Comparison of ENCODE assay signal across 2 cellular contexts in the genomic region with DNA sequence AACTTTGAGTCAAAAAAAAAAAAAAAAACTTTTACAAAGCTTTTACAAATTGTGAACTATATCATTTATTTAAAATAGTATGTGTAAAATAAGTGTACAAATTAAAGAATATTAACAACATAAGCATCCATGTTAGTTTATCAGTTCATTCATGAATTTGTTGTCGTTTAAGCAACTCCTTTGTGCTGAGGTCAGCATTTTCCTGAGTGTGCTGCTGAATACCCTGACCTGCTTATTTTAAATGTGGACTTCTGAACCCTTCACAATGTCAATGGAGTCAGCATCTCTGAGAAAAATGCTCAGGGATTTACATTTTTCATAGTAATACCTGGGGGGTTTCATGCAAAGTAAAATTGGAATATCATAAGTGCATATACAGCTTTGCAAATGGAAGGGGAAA.
TF ChIP-seq lines count a peak whose summit lies in the region.

No MANE protein-coding gene starts in this region.

TF ChIP-seq in K562, 482 proteins besides CTCF, POLR2A, EP300 and RAD21 (continued from another document and continues in another):
- TF ChIP-seq TAF9B (IDR thresholded peaks at IDR 0.05; ENCODE audit: partially characterized antibody) (no peak), MTF1 (CRISPR knock-in tag; IDR thresholded peaks at IDR 0.05; ENCODE audit: borderline replicate concordance) (no peak), SRSF3 (IDR thresholded peaks at IDR 0.05; ENCODE audit: insufficient read depth, low read length) (no peak), NFIX (CRISPR knock-in tag; IDR thresholded peaks at IDR 0.05; ENCODE audit: low read depth) (no peak), PCBP1 (IDR thresholded peaks at IDR 0.05; ENCODE audit: low read depth, low read length, poor library complexity, severe bottlenecking) (no peak), ILF3 (IDR thresholded peaks at IDR 0.05; ENCODE audit: borderline replicate concordance) (no peak), ZFP1 (CRISPR knock-in tag; IDR thresholded peaks at IDR 0.05) (no peak), GATAD2A (IDR thresholded peaks at IDR 0.05) (no peak), ZNF316 (IDR thresholded peaks at IDR 0.05) (peak; percentile 95), HDAC3 (IDR thresholded peaks at IDR 0.05; ENCODE audit: borderline replicate concordance, partially characterized antibody) (no peak)
- TF ChIP-seq, protein P1, sequence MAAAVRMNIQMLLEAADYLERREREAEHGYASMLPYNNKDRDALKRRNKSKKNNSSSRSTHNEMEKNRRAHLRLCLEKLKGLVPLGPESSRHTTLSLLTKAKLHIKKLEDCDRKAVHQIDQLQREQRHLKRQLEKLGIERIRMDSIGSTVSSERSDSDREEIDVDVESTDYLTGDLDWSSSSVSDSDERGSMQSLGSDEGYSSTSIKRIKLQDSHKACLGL (CRISPR knock-in tag; IDR thresholded peaks at IDR 0.05; ENCODE audit: borderline replicate concordance, poor library complexity, severe bottlenecking) = no peak
- TF ChIP-seq, protein P2, sequence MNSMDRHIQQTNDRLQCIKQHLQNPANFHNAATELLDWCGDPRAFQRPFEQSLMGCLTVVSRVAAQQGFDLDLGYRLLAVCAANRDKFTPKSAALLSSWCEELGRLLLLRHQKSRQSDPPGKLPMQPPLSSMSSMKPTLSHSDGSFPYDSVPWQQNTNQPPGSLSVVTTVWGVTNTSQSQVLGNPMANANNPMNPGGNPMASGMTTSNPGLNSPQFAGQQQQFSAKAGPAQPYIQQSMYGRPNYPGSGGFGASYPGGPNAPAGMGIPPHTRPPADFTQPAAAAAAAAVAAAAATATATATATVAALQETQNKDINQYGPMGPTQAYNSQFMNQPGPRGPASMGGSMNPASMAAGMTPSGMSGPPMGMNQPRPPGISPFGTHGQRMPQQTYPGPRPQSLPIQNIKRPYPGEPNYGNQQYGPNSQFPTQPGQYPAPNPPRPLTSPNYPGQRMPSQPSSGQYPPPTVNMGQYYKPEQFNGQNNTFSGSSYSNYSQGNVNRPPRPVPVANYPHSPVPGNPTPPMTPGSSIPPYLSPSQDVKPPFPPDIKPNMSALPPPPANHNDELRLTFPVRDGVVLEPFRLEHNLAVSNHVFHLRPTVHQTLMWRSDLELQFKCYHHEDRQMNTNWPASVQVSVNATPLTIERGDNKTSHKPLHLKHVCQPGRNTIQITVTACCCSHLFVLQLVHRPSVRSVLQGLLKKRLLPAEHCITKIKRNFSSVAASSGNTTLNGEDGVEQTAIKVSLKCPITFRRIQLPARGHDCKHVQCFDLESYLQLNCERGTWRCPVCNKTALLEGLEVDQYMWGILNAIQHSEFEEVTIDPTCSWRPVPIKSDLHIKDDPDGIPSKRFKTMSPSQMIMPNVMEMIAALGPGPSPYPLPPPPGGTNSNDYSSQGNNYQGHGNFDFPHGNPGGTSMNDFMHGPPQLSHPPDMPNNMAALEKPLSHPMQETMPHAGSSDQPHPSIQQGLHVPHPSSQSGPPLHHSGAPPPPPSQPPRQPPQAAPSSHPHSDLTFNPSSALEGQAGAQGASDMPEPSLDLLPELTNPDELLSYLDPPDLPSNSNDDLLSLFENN (IDR thresholded peaks at IDR 0.05; ENCODE audit: low read depth in 2 of 2, low read length in 2 of 2) = no peak
- TF ChIP-seq, protein P3, sequence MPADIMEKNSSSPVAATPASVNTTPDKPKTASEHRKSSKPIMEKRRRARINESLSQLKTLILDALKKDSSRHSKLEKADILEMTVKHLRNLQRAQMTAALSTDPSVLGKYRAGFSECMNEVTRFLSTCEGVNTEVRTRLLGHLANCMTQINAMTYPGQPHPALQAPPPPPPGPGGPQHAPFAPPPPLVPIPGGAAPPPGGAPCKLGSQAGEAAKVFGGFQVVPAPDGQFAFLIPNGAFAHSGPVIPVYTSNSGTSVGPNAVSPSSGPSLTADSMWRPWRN (IDR thresholded peaks at IDR 0.05; ENCODE audit: low read depth) = no peak

TF ChIP-seq in HepG2, 621 proteins besides CTCF, POLR2A, EP300 and RAD21 (continued from another document):
- TF ChIP-seq, protein P4, sequence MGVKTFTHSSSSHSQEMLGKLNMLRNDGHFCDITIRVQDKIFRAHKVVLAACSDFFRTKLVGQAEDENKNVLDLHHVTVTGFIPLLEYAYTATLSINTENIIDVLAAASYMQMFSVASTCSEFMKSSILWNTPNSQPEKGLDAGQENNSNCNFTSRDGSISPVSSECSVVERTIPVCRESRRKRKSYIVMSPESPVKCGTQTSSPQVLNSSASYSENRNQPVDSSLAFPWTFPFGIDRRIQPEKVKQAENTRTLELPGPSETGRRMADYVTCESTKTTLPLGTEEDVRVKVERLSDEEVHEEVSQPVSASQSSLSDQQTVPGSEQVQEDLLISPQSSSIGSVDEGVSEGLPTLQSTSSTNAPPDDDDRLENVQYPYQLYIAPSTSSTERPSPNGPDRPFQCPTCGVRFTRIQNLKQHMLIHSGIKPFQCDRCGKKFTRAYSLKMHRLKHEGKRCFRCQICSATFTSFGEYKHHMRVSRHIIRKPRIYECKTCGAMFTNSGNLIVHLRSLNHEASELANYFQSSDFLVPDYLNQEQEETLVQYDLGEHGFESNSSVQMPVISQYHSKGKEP (CRISPR knock-in tag; IDR thresholded peaks at IDR 0.05) = no peak
- TF ChIP-seq NFKBIZ (CRISPR knock-in tag; IDR thresholded peaks at IDR 0.05) = no peak
- TF ChIP-seq, protein P5, sequence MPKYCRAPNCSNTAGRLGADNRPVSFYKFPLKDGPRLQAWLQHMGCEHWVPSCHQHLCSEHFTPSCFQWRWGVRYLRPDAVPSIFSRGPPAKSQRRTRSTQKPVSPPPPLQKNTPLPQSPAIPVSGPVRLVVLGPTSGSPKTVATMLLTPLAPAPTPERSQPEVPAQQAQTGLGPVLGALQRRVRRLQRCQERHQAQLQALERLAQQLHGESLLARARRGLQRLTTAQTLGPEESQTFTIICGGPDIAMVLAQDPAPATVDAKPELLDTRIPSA (CRISPR knock-in tag; IDR thresholded peaks at IDR 0.05; ENCODE audit: borderline replicate concordance) = no peak
- TF ChIP-seq NFE2L1 (CRISPR knock-in tag; IDR thresholded peaks at IDR 0.05; ENCODE audit: borderline replicate concordance) = no peak
- TF ChIP-seq FOXA1 (IDR thresholded peaks at IDR 0.05) = no peak
- no peak for TF ChIP-seq FOXA1 (CRISPR knock-in tag; IDR thresholded peaks at IDR 0.05)
- TF ChIP-seq, protein P6, sequence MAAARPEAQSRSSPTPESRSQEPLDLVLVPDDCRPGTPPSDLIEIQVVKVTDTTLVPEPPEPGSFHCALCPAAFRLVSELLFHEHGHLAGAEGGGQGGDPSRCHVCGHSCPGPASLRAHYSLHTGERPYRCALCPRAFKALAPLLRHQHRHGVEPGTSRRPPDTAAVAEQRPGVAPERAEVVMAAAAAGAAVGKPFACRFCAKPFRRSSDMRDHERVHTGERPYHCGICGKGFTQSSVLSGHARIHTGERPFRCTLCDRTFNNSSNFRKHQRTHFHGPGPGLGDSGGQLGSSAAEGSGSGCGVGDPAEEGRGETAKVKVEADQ (CRISPR knock-in tag; IDR thresholded peaks at IDR 0.05; ENCODE audit: borderline replicate concordance) = no peak
- TF ChIP-seq FOXO1 (CRISPR knock-in tag; IDR thresholded peaks at IDR 0.05) = no peak
- peak; percentile 72; the same call in 1 of the 2 replicates for TF ChIP-seq MAFG (CRISPR knock-in tag; IDR thresholded peaks at IDR 0.05)
- TF ChIP-seq POLR2G (IDR thresholded peaks at IDR 0.05; ENCODE audit: low read depth, low read length) = no peak
- TF ChIP-seq, protein P7, sequence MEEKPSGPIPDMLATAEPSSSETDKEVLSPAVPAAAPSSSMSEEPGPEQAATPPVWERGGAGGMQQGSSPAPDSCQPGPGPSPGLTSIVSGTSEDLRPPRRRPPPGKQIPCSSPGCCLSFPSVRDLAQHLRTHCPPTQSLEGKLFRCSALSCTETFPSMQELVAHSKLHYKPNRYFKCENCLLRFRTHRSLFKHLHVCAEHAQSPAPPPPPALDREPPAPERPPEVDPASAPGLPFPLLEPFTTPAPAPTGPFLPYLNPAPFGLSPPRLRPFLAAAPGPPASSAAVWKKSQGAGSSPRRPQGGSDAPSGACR (CRISPR knock-in tag; IDR thresholded peaks at IDR 0.05) = no peak
- peak; percentile 59; the same call in 1 of the 2 replicates for TF ChIP-seq RFX5 (IDR thresholded peaks at IDR 0.05; ENCODE audit: low read depth, low read length)
- TF ChIP-seq, protein P8, sequence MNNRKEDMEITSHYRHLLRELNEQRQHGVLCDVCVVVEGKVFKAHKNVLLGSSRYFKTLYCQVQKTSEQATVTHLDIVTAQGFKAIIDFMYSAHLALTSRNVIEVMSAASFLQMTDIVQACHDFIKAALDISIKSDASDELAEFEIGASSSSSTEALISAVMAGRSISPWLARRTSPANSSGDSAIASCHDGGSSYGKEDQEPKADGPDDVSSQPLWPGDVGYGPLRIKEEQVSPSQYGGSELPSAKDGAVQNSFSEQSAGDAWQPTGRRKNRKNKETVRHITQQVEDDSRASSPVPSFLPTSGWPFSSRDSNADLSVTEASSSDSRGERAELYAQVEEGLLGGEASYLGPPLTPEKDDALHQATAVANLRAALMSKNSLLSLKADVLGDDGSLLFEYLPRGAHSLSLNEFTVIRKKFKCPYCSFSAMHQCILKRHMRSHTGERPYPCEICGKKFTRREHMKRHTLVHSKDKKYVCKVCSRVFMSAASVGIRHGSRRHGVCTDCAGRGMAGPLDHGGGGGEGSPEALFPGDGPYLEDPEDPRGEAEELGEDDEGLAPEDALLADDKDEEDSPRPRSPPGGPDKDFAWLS (CRISPR knock-in tag; IDR thresholded peaks at IDR 0.05; ENCODE audit: borderline replicate concordance) = no peak
- peak; percentile 100 for TF ChIP-seq MAFK (conservative IDR thresholded peaks at IDR 0.05 in 1 of 2, IDR thresholded peaks at IDR 0.05 in 1 of 2; ENCODE audit: low read length in 2 of 2)
- TF ChIP-seq, protein P9, sequence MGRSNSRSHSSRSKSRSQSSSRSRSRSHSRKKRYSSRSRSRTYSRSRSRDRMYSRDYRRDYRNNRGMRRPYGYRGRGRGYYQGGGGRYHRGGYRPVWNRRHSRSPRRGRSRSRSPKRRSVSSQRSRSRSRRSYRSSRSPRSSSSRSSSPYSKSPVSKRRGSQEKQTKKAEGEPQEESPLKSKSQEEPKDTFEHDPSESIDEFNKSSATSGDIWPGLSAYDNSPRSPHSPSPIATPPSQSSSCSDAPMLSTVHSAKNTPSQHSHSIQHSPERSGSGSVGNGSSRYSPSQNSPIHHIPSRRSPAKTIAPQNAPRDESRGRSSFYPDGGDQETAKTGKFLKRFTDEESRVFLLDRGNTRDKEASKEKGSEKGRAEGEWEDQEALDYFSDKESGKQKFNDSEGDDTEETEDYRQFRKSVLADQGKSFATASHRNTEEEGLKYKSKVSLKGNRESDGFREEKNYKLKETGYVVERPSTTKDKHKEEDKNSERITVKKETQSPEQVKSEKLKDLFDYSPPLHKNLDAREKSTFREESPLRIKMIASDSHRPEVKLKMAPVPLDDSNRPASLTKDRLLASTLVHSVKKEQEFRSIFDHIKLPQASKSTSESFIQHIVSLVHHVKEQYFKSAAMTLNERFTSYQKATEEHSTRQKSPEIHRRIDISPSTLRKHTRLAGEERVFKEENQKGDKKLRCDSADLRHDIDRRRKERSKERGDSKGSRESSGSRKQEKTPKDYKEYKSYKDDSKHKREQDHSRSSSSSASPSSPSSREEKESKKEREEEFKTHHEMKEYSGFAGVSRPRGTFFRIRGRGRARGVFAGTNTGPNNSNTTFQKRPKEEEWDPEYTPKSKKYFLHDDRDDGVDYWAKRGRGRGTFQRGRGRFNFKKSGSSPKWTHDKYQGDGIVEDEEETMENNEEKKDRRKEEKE (IDR thresholded peaks at IDR 0.05) = no peak
- no peak for TF ChIP-seq KLF15 (CRISPR knock-in tag; IDR thresholded peaks at IDR 0.05; ENCODE audit: borderline replicate concordance)
- no peak for TF ChIP-seq SIN3B (IDR thresholded peaks at IDR 0.05; ENCODE audit: low read length)
- TF ChIP-seq KDM5A (IDR thresholded peaks at IDR 0.05; ENCODE audit: borderline replicate concordance, low read length) = no peak
- TF ChIP-seq ZNF839 (CRISPR knock-in tag; IDR thresholded peaks at IDR 0.05; ENCODE audit: borderline replicate concordance) = no peak
